In genomic region chr15:92452143-92452542, GRCh38 we compare ENCODE assay signal across 27 cellular contexts. TPM values are rescaled to one million over a fixed set of nuclear protein-coding genes. Genes with fewer than 3 reads are reported as not detected.
"Had no signal": no experiment of that assay in that cellular context is flagged by ENCODE, and none has a peak within 500 bp of the region (broad histone marks: within the 10 kb centered on the region; RNA-seq: fewer than 3 reads in every experiment).

No MANE protein-coding gene starts in this region.

- ATAC-seq: activated T-cell treated with anti-CD3 and anti-CD28 coated beads, Interleukin-2, amount 50 U/mL, for 72 hours; activated T-helper 17 cell treated with anti-CD3 and anti-CD28 coated beads, Interleukin-2, amount 50 U/mL, for 72 hours; PC-3 had no signal

- DNase-seq: activated CD4-positive, alpha-beta T cell treated with anti-CD3 and anti-CD28 coated beads, Interleukin-2, amount 10 ng/mL, durations not matched to agents 24 days and 14 days; activated CD4-positive, alpha-beta T cell treated with anti-CD3 and anti-CD28 coated beads, Interleukin-2, amount 50 U/mL, for 4 hours; activated CD8-positive, alpha-beta T cell treated with anti-CD3 and anti-CD28 coated beads for 36 hours; activated effector memory CD4-positive, alpha-beta T cell treated with anti-CD3 and anti-CD28 coated beads, Interleukin-2, amount 50 U/mL, for 16 hours; activated naive CD4-positive, alpha-beta T cell; activated naive CD4-positive, alpha-beta T cell treated with anti-CD3 and anti-CD28 coated beads, Interleukin-2, amount 50 U/mL, for 16 hours; activated naive CD8-positive, alpha-beta T cell treated with anti-CD3 and anti-CD28 coated beads for 36 hours; activated T-cell treated with anti-CD3 and anti-CD28 coated beads, Interleukin-2, amount 50 U/mL, for 1 hour; activated T-cell treated with anti-CD3 and anti-CD28 coated beads, Interleukin-2, amount 50 U/mL, for 72 hours; amniotic stem cell; aorta; NCI-H1048; NCI-H1105 treated with DMSO at 0.1 percent for 48 hours; NCI-H1436; NCI-H1694; NCI-H1930; NCI-H2081 treated with DMSO at 0.1 percent for 48 hours; NCI-H226; NCI-H446 treated with DMSO at 0.1 percent for 48 hours; NCI-H524 treated with DMSO at 0.1 percent for 48 hours; NK-92 treated with Interleukin-12 subunit alpha and Interleukin-12 subunit beta, amount 100 ng/mL, for 24 hours; Peyer's patch; Right ventricle myocardium superior; SK-N-SH had no signal

RNA-seq across cellular contexts. Expression of gene ST8SIA2, which starts 58.5 kb away (rescaled TPM):
- total RNA-seq: activated CD4-positive, alpha-beta T cell treated with anti-CD3 and anti-CD28 coated beads, Interleukin-2, amount 10 ng/mL, durations not matched to agents 24 days and 14 days; activated CD8-positive, alpha-beta memory T cell treated with anti-CD3 and anti-CD28 coated beads for 36 hours; activated CD8-positive, alpha-beta T cell treated with anti-CD3 and anti-CD28 coated beads for 36 hours; activated naive CD8-positive, alpha-beta T cell treated with anti-CD3 and anti-CD28 coated beads for 36 hours; activated T-cell treated with anti-CD3 and anti-CD28 coated beads, Interleukin-2, amount 50 U/mL, for 72 hours; activated T-helper 17 cell treated with anti-CD3 and anti-CD28 coated beads, Interleukin-2, amount 50 U/mL, for 72 hours; aorta; PC-3; Peyer's patch had no signal
